ENCODE assay signal across 14 cellular contexts in genomic region chr9:21810388-21810787, GRCh38. TPM values are rescaled to one million over a fixed set of nuclear protein-coding genes. Genes with fewer than 3 reads are reported as not detected.
A peak's percentile ranks its signal among the peaks of the same experiment; 100 is the strongest.
DNase-seq lines count a peak whose midpoint lies in the region; ATAC-seq and TF ChIP-seq lines count a peak whose summit lies in the region.
"Had no signal": no experiment of that assay in that cellular context is flagged by ENCODE, and none has a peak within 500 bp of the region (broad histone marks: within the 10 kb centered on the region; RNA-seq: fewer than 3 reads in every experiment).

No MANE protein-coding gene starts in this region.

- H3K36me3 Mint-ChIP-seq in activated naive CD4-positive, alpha-beta T cell treated with anti-CD3 and anti-CD28 coated beads, Interleukin-2, amount 50 U/mL, for 72 hours = peaks cover 5 to 48% of the 10 kb centered on the region in 2 donors
- H3K36me3 Mint-ChIP-seq in activated naive CD4-positive, alpha-beta T cell treated with anti-CD3 and anti-CD28 coated beads, Interleukin-2, amount 10 ng/mL, durations not matched to agents 7 days and 5 days = peaks cover 41% of the 10 kb centered on the region
- H3K36me3 Mint-ChIP-seq in stimulated activated naive B cell treated with anti-CD40 and anti-IgM and Interleukin-4, amounts not matched to agents 10 μg/mL and 1 μg/mL and 100 μg/mL, for 72 hours = peaks cover 21 to 40% of the 10 kb centered on the region in 2 donors
- peaks cover 25% of the 10 kb centered on the region for H3K36me3 Mint-ChIP-seq in activated CD8-positive, alpha-beta memory T cell treated with anti-CD3 and anti-CD28 coated beads, Interleukin-2, amount 10 ng/mL, durations not matched to agents 7 days and 5 days

- H3K27me3 ChIP-seq in esophagus muscularis mucosa = no peaks in the 10 kb centered on the region
- H3K27me3 ChIP-seq: neural progenitor cell had no signal

- CTCF ChIA-PET in activated naive CD4-positive, alpha-beta T cell treated with anti-CD3 and anti-CD28 coated beads, Interleukin-2, amount 10 ng/mL, durations not matched to agents 7 days and 5 days (lab: Charles Lee) = interaction anchor here (0.8 to 3.8 kb wide), 3 partner anchors 310 to 642 kb away, joined by 3 to 30 read pairs (median 4); no protein-coding TSS in a partner anchor
- CTCF ChIA-PET in activated CD8-positive, alpha-beta memory T cell treated with anti-CD3 and anti-CD28 coated beads, Interleukin-2, amount 10 ng/mL, durations not matched to agents 7 days and 5 days (lab: Charles Lee) = interaction anchor here (0.9 to 4.3 kb wide), 6 partner anchors 198 to 642 kb away, joined by 3 to 86 read pairs (median 12); partner anchors contain the start of gene CDKN2B

- TF ChIP-seq CTCF in esophagus muscularis mucosa (IDR thresholded peaks at IDR 0.05) = no peak

- H3K27ac ChIP-seq in esophagus muscularis mucosa (replicated peaks in 1 of 4) = peak overlapping the region; percentile 11 to 43 (median 18)
- H3K27ac ChIP-seq: neural progenitor cell had no signal

- intact Hi-C loops in esophagus muscularis mucosa (cut with DNase I) = loop anchor here (5.0 to 10.0 kb wide), 3 partner anchors 224 to 642 kb away; no protein-coding TSS in a partner anchor

- no peaks in the 10 kb centered on the region for H3K9me3 ChIP-seq in esophagus muscularis mucosa

- no peak for DNase-seq in activated naive CD4-positive, alpha-beta T cell treated with anti-CD3 and anti-CD28 coated beads, Interleukin-2, amount 50 U/mL, for 72 hours (ENCODE audit: low spot score in 2 of 2)
- DNase-seq in activated naive CD4-positive, alpha-beta T cell treated with anti-CD3 and anti-CD28 coated beads, Interleukin-2, amount 10 ng/mL, durations not matched to agents 7 days and 5 days = no peak
- DNase-seq in NCI-H82 treated with DMSO at 0.1 percent for 48 hours (lab: John Stamatoyannopoulos, UW; ENCODE audit: unreplicated experiment) (peak; percentile 3), esophagus muscularis mucosa (ENCODE audit: extremely low spot score) (no peak)
- DNase-seq in stimulated activated naive B cell treated with anti-CD40 and anti-IgM and Interleukin-4, amounts not matched to agents 10 μg/mL and 1 μg/mL and 100 μg/mL, for 72 hours = no peak
- DNase-seq in activated CD8-positive, alpha-beta memory T cell treated with anti-CD3 and anti-CD28 coated beads, Interleukin-2, amount 10 ng/mL, durations not matched to agents 7 days and 5 days = no peak
- DNase-seq: activated CD4-positive, alpha-beta T cell treated with anti-CD3 and anti-CD28 coated beads for 48 hours; activated gamma-delta T cell; cortex of kidney; H7; NCI-H1417 treated with DMSO at 0.1 percent for 48 hours had no signal

- H3K4me1 Mint-ChIP-seq in activated naive CD4-positive, alpha-beta T cell treated with anti-CD3 and anti-CD28 coated beads, Interleukin-2, amount 10 ng/mL, durations not matched to agents 7 days and 5 days = peaks cover 33% of the 10 kb centered on the region
- peaks cover 33 to 48% of the 10 kb centered on the region in 2 donors for H3K4me1 Mint-ChIP-seq in stimulated activated naive B cell treated with anti-CD40 and anti-IgM and Interleukin-4, amounts not matched to agents 10 μg/mL and 1 μg/mL and 100 μg/mL, for 72 hours
- peaks cover 45% of the 10 kb centered on the region for H3K4me1 Mint-ChIP-seq in activated CD8-positive, alpha-beta memory T cell treated with anti-CD3 and anti-CD28 coated beads, Interleukin-2, amount 10 ng/mL, durations not matched to agents 7 days and 5 days

- no peak for TF ChIP-seq POLR2A in esophagus muscularis mucosa (IDR thresholded peaks at IDR 0.05; ENCODE audit: low read depth)

- peak; percentile 37 to 42 for ATAC-seq in activated naive CD4-positive, alpha-beta T cell treated with anti-CD3 and anti-CD28 coated beads, Interleukin-2, amount 50 U/mL, for 72 hours
- ATAC-seq in stimulated activated naive B cell treated with anti-CD40 and anti-IgM and Interleukin-4, amounts not matched to agents 10 μg/mL and 1 μg/mL and 100 μg/mL, for 72 hours (replicated peaks) = peak in 1 of 2 donors; percentile 14
- ATAC-seq in HG03442 (IDR thresholded peaks at IDR 0.05; ENCODE audit: unreplicated experiment) (no peak), GM21360 (IDR thresholded peaks at IDR 0.05; ENCODE audit: unreplicated experiment) (no peak)
- ATAC-seq in activated CD8-positive, alpha-beta memory T cell treated with anti-CD3 and anti-CD28 coated beads, Interleukin-2, amount 10 ng/mL, durations not matched to agents 7 days and 5 days = no peak

- peaks cover 0 to 36% (median 17%) of the 10 kb centered on the region in 4 donors for H3K36me3 ChIP-seq in esophagus muscularis mucosa
- H3K36me3 ChIP-seq: neural progenitor cell had no signal

- WGBS in esophagus muscularis mucosa = 39% methylated on average over 2 of the region's 2 CpGs

- H3K27me3 Mint-ChIP-seq in activated naive CD4-positive, alpha-beta T cell treated with anti-CD3 and anti-CD28 coated beads, Interleukin-2, amount 10 ng/mL, durations not matched to agents 7 days and 5 days = no peaks in the 10 kb centered on the region
- H3K27me3 Mint-ChIP-seq in stimulated activated naive B cell treated with anti-CD40 and anti-IgM and Interleukin-4, amounts not matched to agents 10 μg/mL and 1 μg/mL and 100 μg/mL, for 72 hours = no peaks in the 10 kb centered on the region
- H3K27me3 Mint-ChIP-seq in activated CD8-positive, alpha-beta memory T cell treated with anti-CD3 and anti-CD28 coated beads, Interleukin-2, amount 10 ng/mL, durations not matched to agents 7 days and 5 days = no peaks in the 10 kb centered on the region

- peak overlapping the region; percentile 50 to 69 for H3K27ac Mint-ChIP-seq in activated naive CD4-positive, alpha-beta T cell treated with anti-CD3 and anti-CD28 coated beads, Interleukin-2, amount 50 U/mL, for 72 hours
- H3K27ac Mint-ChIP-seq in activated naive CD4-positive, alpha-beta T cell treated with anti-CD3 and anti-CD28 coated beads, Interleukin-2, amount 10 ng/mL, durations not matched to agents 7 days and 5 days = no peak overlapping the region
- H3K27ac Mint-ChIP-seq in stimulated activated naive B cell treated with anti-CD40 and anti-IgM and Interleukin-4, amounts not matched to agents 10 μg/mL and 1 μg/mL and 100 μg/mL, for 72 hours = peak overlapping the region; percentile 25
- no peak overlapping the region for H3K27ac Mint-ChIP-seq in activated CD8-positive, alpha-beta memory T cell treated with anti-CD3 and anti-CD28 coated beads, Interleukin-2, amount 10 ng/mL, durations not matched to agents 7 days and 5 days
- H3K27ac Mint-ChIP-seq: neural progenitor cell had no signal

- no peaks in the 10 kb centered on the region for H3K9me3 Mint-ChIP-seq in activated naive CD4-positive, alpha-beta T cell treated with anti-CD3 and anti-CD28 coated beads, Interleukin-2, amount 50 U/mL, for 72 hours
- H3K9me3 Mint-ChIP-seq in activated naive CD4-positive, alpha-beta T cell treated with anti-CD3 and anti-CD28 coated beads, Interleukin-2, amount 10 ng/mL, durations not matched to agents 7 days and 5 days = no peaks in the 10 kb centered on the region
- no peaks in the 10 kb centered on the region for H3K9me3 Mint-ChIP-seq in stimulated activated naive B cell treated with anti-CD40 and anti-IgM and Interleukin-4, amounts not matched to agents 10 μg/mL and 1 μg/mL and 100 μg/mL, for 72 hours
- H3K9me3 Mint-ChIP-seq in activated CD8-positive, alpha-beta memory T cell treated with anti-CD3 and anti-CD28 coated beads, Interleukin-2, amount 10 ng/mL, durations not matched to agents 7 days and 5 days (ENCODE audit: low read depth) = no peaks in the 10 kb centered on the region
- H3K9me3 Mint-ChIP-seq: neural progenitor cell had no signal

- no peak for TF ChIP-seq EP300 in esophagus muscularis mucosa (IDR thresholded peaks at IDR 0.05)

- H3K4me3 Mint-ChIP-seq in activated naive CD4-positive, alpha-beta T cell treated with anti-CD3 and anti-CD28 coated beads, Interleukin-2, amount 10 ng/mL, durations not matched to agents 7 days and 5 days = no peak overlapping the region
- no peak overlapping the region for H3K4me3 Mint-ChIP-seq in stimulated activated naive B cell treated with anti-CD40 and anti-IgM and Interleukin-4, amounts not matched to agents 10 μg/mL and 1 μg/mL and 100 μg/mL, for 72 hours
- no peak overlapping the region for H3K4me3 Mint-ChIP-seq in activated CD8-positive, alpha-beta memory T cell treated with anti-CD3 and anti-CD28 coated beads, Interleukin-2, amount 10 ng/mL, durations not matched to agents 7 days and 5 days
- H3K4me3 Mint-ChIP-seq: neural progenitor cell had no signal

- H3K4me3 ChIP-seq in esophagus muscularis mucosa = no peak overlapping the region
- H3K4me3 ChIP-seq: neural progenitor cell had no signal

- peaks cover 36 to 76% (median 63%) of the 10 kb centered on the region in 4 donors for H3K4me1 ChIP-seq in esophagus muscularis mucosa

RNA-seq across cellular contexts. Expression of gene MTAP, which starts 8.0 kb away (rescaled TPM):
- total RNA-seq in activated naive CD4-positive, alpha-beta T cell treated with anti-CD3 and anti-CD28 coated beads, Interleukin-2, amount 50 U/mL, for 72 hours = 10 to 100 TPM; 50.2 to 56.8 TPM
- 10 to 100 TPM; 18.1 to 26.0 (median 22.1) TPM for total RNA-seq in esophagus muscularis mucosa
- 10 to 100 TPM; 44.9 to 63.7 TPM for total RNA-seq in activated CD8-positive, alpha-beta memory T cell treated with anti-CD3 and anti-CD28 coated beads, Interleukin-2, amount 10 ng/mL, durations not matched to agents 7 days and 5 days

Comparison
In these comparisons a context has a peak if more than half of its experiments do, and no peak if none do; other contexts are left out.
1. H3K27ac Mint-ChIP-seq: peak in activated naive CD4-positive, alpha-beta T cell treated with anti-CD3 and anti-CD28 coated beads, Interleukin-2, amount 50 U/mL, for 72 hours (2 of 2) and stimulated activated naive B cell treated with anti-CD40 and anti-IgM and Interleukin-4, amounts not matched to agents 10 μg/mL and 1 μg/mL and 100 μg/mL, for 72 hours (single experiment); none in activated naive CD4-positive, alpha-beta T cell treated with anti-CD3 and anti-CD28 coated beads, Interleukin-2, amount 10 ng/mL, durations not matched to agents 7 days and 5 days (single experiment) and activated CD8-positive, alpha-beta memory T cell treated with anti-CD3 and anti-CD28 coated beads, Interleukin-2, amount 10 ng/mL, durations not matched to agents 7 days and 5 days (single experiment).
2. ATAC-seq: peak in activated naive CD4-positive, alpha-beta T cell treated with anti-CD3 and anti-CD28 coated beads, Interleukin-2, amount 50 U/mL, for 72 hours (2 of 2); none in HG03442 (single experiment), activated CD8-positive, alpha-beta memory T cell treated with anti-CD3 and anti-CD28 coated beads, Interleukin-2, amount 10 ng/mL, durations not matched to agents 7 days and 5 days (single experiment) and GM21360 (single experiment).